18 cellular contexts compared by ENCODE assay signal in genomic region chr5:112227911-112228631, GRCh38.
DNase-seq lines count a peak whose midpoint lies in the region; ATAC-seq, FAIRE-seq and TF ChIP-seq lines count a peak whose summit lies in the region.
"Had no signal": no experiment of that assay in that cellular context is flagged by ENCODE, and none has a peak within 500 bp of the region (broad histone marks: within the 10 kb centered on the region; RNA-seq: fewer than 3 reads in every experiment).

No MANE protein-coding gene starts in this region.

- H3K4me2 ChIP-seq in GM23248 (ENCODE audit: unreplicated experiment) = no peak overlapping the region
- H3K4me2 ChIP-seq: KMS-11 had no signal

- WGBS in GM23248 (ENCODE audit: low coverage in 1 of 2, low lambda C conversion rate in 2 of 2, missing lambda C conversion rate in 2 of 2), 2 experiments = 77 to 85% methylated on average over 4 of the region's 4 CpGs
- 50 to 61% methylated on average over 4 of the region's 4 CpGs for whole genome bisulfite sequencing in pancreas, 2 donors

- no peaks in the 10 kb centered on the region for H3F3A ChIP-seq in GM23248 (ENCODE audit: insufficient read depth)

- in situ Hi-C loops in GM23248 (cut with MboI) (no loop called here), astrocyte of the spinal cord (cut with HindIII; ENCODE audit: low sequenced_read_pairs) (no loop called here)

- H3K27ac ChIP-seq in GM23248 (no peak overlapping the region), pancreas (peak overlapping the region in 1 of 4 donors; percentile 38), A673 (ENCODE audit: low read depth, low read length, poor library complexity, severe bottlenecking) (no peak overlapping the region)
- H3K27ac ChIP-seq: KMS-11 had no signal

- ATAC-seq in left cardiac atrium = peak; percentile 39 to 62
- ATAC-seq in pancreas = peak; percentile 12 to 48 (median 28)
- ATAC-seq in HG02623 (IDR thresholded peaks at IDR 0.05; ENCODE audit: unreplicated experiment) = no peak
- ATAC-seq: activated T-helper 17 cell treated with anti-CD3 and anti-CD28 coated beads, Interleukin-2, amount 50 U/mL, for 72 hours; natural killer cell; stimulated activated naive B cell treated with anti-CD40 and anti-IgM and Interleukin-4, amounts not matched to agents 10 μg/mL and 1 μg/mL and 100 μg/mL, for 72 hours had no signal

- DNase-seq in GM23248 = no peak
- DNase-seq in astrocyte of the spinal cord (ENCODE audit: low read depth, low spot score) = peak; percentile 2
- DNase-seq in left cardiac atrium = no peak
- no peak for DNase-seq in pancreas
- no peak for DNase-seq in NK-92 treated with Interleukin-12 subunit alpha and Interleukin-12 subunit beta, amount 100 ng/mL, for 24 hours (lab: John Stamatoyannopoulos, UW)
- DNase-seq in A673 (ENCODE audit: low spot score) = no peak
- no peak for DNase-seq in NCI-H1105 (lab: John Stamatoyannopoulos, UW)
- DNase-seq: activated CD4-positive, CD25-positive, alpha-beta regulatory T cell treated with anti-CD3 and anti-CD28 coated beads, Interleukin-2, amount 50 U/mL, for 72 hours; CD4-positive, alpha-beta T cell; foreskin melanocyte; natural killer cell; stimulated activated CD4-positive, alpha-beta T cell treated with anti-CD3 and anti-CD28 coated beads, Interleukin-15, amount 100 ng/mL, for 24 hours; stimulated activated naive B cell treated with anti-CD40 and anti-IgM and Interleukin-4, amounts not matched to agents 10 μg/mL and 1 μg/mL and 100 μg/mL, for 72 hours; trophoblast cell had no signal

- TF ChIP-seq CTCF in astrocyte of the spinal cord (IDR thresholded peaks at IDR 0.05; ENCODE audit: low read depth, low read length) = no peak
- TF ChIP-seq CTCF in pancreas (IDR thresholded peaks at IDR 0.05) = no peak
- TF ChIP-seq CTCF in A673 (conservative IDR thresholded peaks at IDR 0.05; ENCODE audit: low read depth, low read length) = no peak

- H3K9ac ChIP-seq in GM23248 = no peak overlapping the region
- H3K9ac ChIP-seq: KMS-11 had no signal

- H3K79me2 ChIP-seq in GM23248 (ENCODE audit: insufficient read depth) = no peaks in the 10 kb centered on the region

- POLR2A ChIA-PET in A673 (lab: Charles Lee; ENCODE audit: low non-redundant PET) = no interaction called here

- intact Hi-C loops in left cardiac atrium (cut with DNase I) (no loop called here), pancreas (cut with DNase I) (no loop called here), A673 (cut with micrococcal nuclease; ENCODE audit: unreplicated experiment) (no loop called here)

- H4K20me1 ChIP-seq in GM23248 (ENCODE audit: insufficient read depth) = no peaks in the 10 kb centered on the region; the same call in 1 of the 2 replicates

- H2AFZ ChIP-seq in GM23248 = peak overlapping the region; percentile 22; the same call in 1 of the 2 replicates

- CTCF ChIA-PET in A673 (lab: Charles Lee) = no interaction called here

- H3K9me3 ChIP-seq in GM23248 (ENCODE audit: low read depth) (no peaks in the 10 kb centered on the region), pancreas (no peaks in the 10 kb centered on the region), A673 (ENCODE audit: low read depth, low read length, poor library complexity, severe bottlenecking) (no peaks in the 10 kb centered on the region)

- H3K36me3 ChIP-seq in GM23248 (ENCODE audit: low read depth) (no peaks in the 10 kb centered on the region), pancreas (no peaks in the 10 kb centered on the region), A673 (ENCODE audit: insufficient read depth, low read length, poor library complexity, severe bottlenecking) (no peaks in the 10 kb centered on the region)

- FAIRE-seq in pancreas (lab: Jason Lieb, UNC) = no peak

- H3K4me3 ChIP-seq in GM23248 (no peak overlapping the region), astrocyte of the spinal cord (ENCODE audit: low read depth, low read length) (no peak overlapping the region), pancreas (peak overlapping the region in 1 of 4 donors; percentile 4), A673 (ENCODE audit: low read depth, low read length, poor library complexity, severe bottlenecking) (no peak overlapping the region)
- H3K4me3 ChIP-seq: lung had no signal

- no TSS peak for BruUV-seq in A673 (replicated peaks; lab: Mats Ljungman, UMichigan)

- no peaks in the 10 kb centered on the region for H3K9me2 ChIP-seq in GM23248 (ENCODE audit: insufficient read depth)

- H3K4me1 ChIP-seq in GM23248 (ENCODE audit: insufficient read depth) = 0 out of 2 replicates have a peak, but pooled peaks cover 3% of the 10 kb centered on the region
- H3K4me1 ChIP-seq in pancreas = peaks cover 0 to 8% (median 4%) of the 10 kb centered on the region in 3 donors
- H3K4me1 ChIP-seq in A673 (ENCODE audit: insufficient read depth, low read length, poor library complexity, severe bottlenecking) = no peaks in the 10 kb centered on the region

- no peaks in the 10 kb centered on the region for H3K27me3 ChIP-seq in GM23248 (replicated peaks; ENCODE audit: insufficient read depth)
- no peaks in the 10 kb centered on the region for H3K27me3 ChIP-seq in pancreas
- H3K27me3 ChIP-seq in A673 (replicated peaks; ENCODE audit: insufficient read depth, low read depth, low read length, poor library complexity) = no peaks in the 10 kb centered on the region
